In genomic region chr15:74631408-74631807, GRCh38 we compare ENCODE assay signal across 15 cellular contexts. TPM values are rescaled to one million over a fixed set of nuclear protein-coding genes. Genes with fewer than 3 reads are reported as not detected.
DNase-seq lines count a peak whose midpoint lies in the region; ATAC-seq and TF ChIP-seq lines count a peak whose summit lies in the region.
"Had no signal": no experiment of that assay in that cellular context is flagged by ENCODE, and none has a peak within 500 bp of the region (broad histone marks: within the 10 kb centered on the region; RNA-seq: fewer than 3 reads in every experiment).

No MANE protein-coding gene starts in this region.

- TF ChIP-seq CTCF in A673 (conservative IDR thresholded peaks at IDR 0.05; ENCODE audit: low read depth, low read length) (no peak), H9 (conservative IDR thresholded peaks at IDR 0.05) (no peak), WTC11 (IDR thresholded peaks at IDR 0.05) (no peak), upper lobe of right lung (IDR thresholded peaks at IDR 0.05) (no peak)

- H3K9me3 Mint-ChIP-seq in H9 (no peaks in the 10 kb centered on the region), WTC11 (no peaks in the 10 kb centered on the region), memory B cell (no peaks in the 10 kb centered on the region)
- H3K9me3 Mint-ChIP-seq: CD8-positive, alpha-beta memory T cell had no signal

- no peak for DNase-seq in A673 (ENCODE audit: low spot score)
- peak; percentile 20 for DNase-seq in H9
- DNase-seq in WTC11 (ENCODE audit: low spot score): no peak
- DNase-seq in memory B cell (ENCODE audit: low spot score in 2 of 2): no peak
- no peak for DNase-seq in activated gamma-delta T cell treated with Interleukin-2 at 50 U/mL for 16 hours
- no peak for DNase-seq in T-helper 9 cell
- no peak for DNase-seq in upper lobe of right lung
- DNase-seq: NCI-H2107, NCI-H510A had no signal

- no peaks in the 10 kb centered on the region for H3K23me2 ChIP-seq in H9 (ENCODE audit: insufficient read length, low read depth, low read length, poor library complexity, severe bottlenecking)

- POLR2A ChIA-PET in A673 (lab: Charles Lee; ENCODE audit: low non-redundant PET) (no interaction called here), WTC11 (lab: Charles Lee) (interaction anchor here (0.6 to 1.1 kb wide), 3 partner anchors 129 to 960 kb away, joined by 3 read pairs; no protein-coding TSS in a partner anchor)

- H3K4me3 ChIP-seq in A673 (ENCODE audit: low read depth, low read length, poor library complexity, severe bottlenecking): no peak overlapping the region
- no peak overlapping the region for H3K4me3 ChIP-seq in upper lobe of right lung
- H3K4me3 ChIP-seq: ascending aorta, lung, ovary, thoracic aorta had no signal

- H4K91ac ChIP-seq in H9 (ENCODE audit: insufficient read length, low read depth, low read length): no peak overlapping the region

- H3K79me1 ChIP-seq in H9 (ENCODE audit: insufficient read depth, low read depth, low read length, poor library complexity, severe bottlenecking): no peaks in the 10 kb centered on the region

- H3K36me3 Mint-ChIP-seq in H9 (ENCODE audit: insufficient read depth in 1 of 3, low read depth in 3 of 3) (peaks cover 23 to 63% (median 51%) of the 10 kb centered on the region in 3 experiments; a peak in 6 of 7 replicates), WTC11 (peaks cover 48% of the 10 kb centered on the region), memory B cell (peaks cover 33% of the 10 kb centered on the region)

- H3K56ac ChIP-seq in H9 (ENCODE audit: insufficient read length, low read depth, low read length): no peak overlapping the region

- H3K9ac ChIP-seq in H9 (ENCODE audit: extremely low read depth, insufficient read length, low read length): no peak overlapping the region

- H3K27ac ChIP-seq in A673 (ENCODE audit: low read depth, low read length, poor library complexity, severe bottlenecking) (peak overlapping the region; percentile 16), H9 (ENCODE audit: insufficient read length, low read depth, low read length) (no peak overlapping the region), upper lobe of right lung (no peak overlapping the region)
- H3K27ac ChIP-seq: ascending aorta, ovary, thoracic aorta had no signal

- no peak overlapping the region for H3T11ph ChIP-seq in H9 (ENCODE audit: low read length)

- H3K4ac ChIP-seq in H9 (ENCODE audit: low read depth, low read length): no peak overlapping the region

- H3K27ac Mint-ChIP-seq in H9: no peak overlapping the region
- no peak overlapping the region for H3K27ac Mint-ChIP-seq in WTC11
- peak overlapping the region; percentile 28 for H3K27ac Mint-ChIP-seq in memory B cell

- no peak overlapping the region for H4K5ac ChIP-seq in H9 (ENCODE audit: insufficient read length, low read depth, low read length)

- H3K27me3 ChIP-seq in A673 (replicated peaks; ENCODE audit: insufficient read depth, low read depth, low read length, poor library complexity): no peaks in the 10 kb centered on the region
- no peaks in the 10 kb centered on the region for H3K27me3 ChIP-seq in H9 (ENCODE audit: insufficient read depth, low read length)
- no peaks in the 10 kb centered on the region for H3K27me3 ChIP-seq in upper lobe of right lung
- H3K27me3 ChIP-seq: ascending aorta, ovary had no signal

- intact Hi-C loops in A673 (cut with micrococcal nuclease; ENCODE audit: unreplicated experiment) (no loop called here), upper lobe of right lung (cut with DNase I) (no loop called here)

- H2BK15ac ChIP-seq in H9 (ENCODE audit: low read depth, low read length): no peak overlapping the region

- H3K4me3 Mint-ChIP-seq in H9: no peak overlapping the region
- no peak overlapping the region for H3K4me3 Mint-ChIP-seq in WTC11
- H3K4me3 Mint-ChIP-seq in memory B cell: no peak overlapping the region

- H3K4me1 ChIP-seq in A673 (ENCODE audit: insufficient read depth, low read length, poor library complexity, severe bottlenecking) (no peaks in the 10 kb centered on the region), H9 (ENCODE audit: insufficient read depth, low read length) (no peaks in the 10 kb centered on the region), upper lobe of right lung (no peaks in the 10 kb centered on the region)
- H3K4me1 ChIP-seq: ascending aorta had no signal

- H3K36me3 ChIP-seq in A673 (ENCODE audit: insufficient read depth, low read length, poor library complexity, severe bottlenecking): peaks cover 82% of the 10 kb centered on the region
- peaks cover 98% of the 10 kb centered on the region for H3K36me3 ChIP-seq in upper lobe of right lung
- H3K36me3 ChIP-seq: ovary had no signal

- CTCF ChIA-PET in A673 (lab: Charles Lee) (interaction anchor here (0.6 to 9.0 kb wide), 4 partner anchors 11 to 243 kb away, joined by 3 to 119 read pairs (median 6); no protein-coding TSS in a partner anchor), WTC11 (lab: Charles Lee) (interaction anchor here (0.5 to 14.6 kb wide), 49 partner anchors 8 to 641 kb away, joined by 3 to 409 read pairs (median 4); partner anchors contain the start of genes ARID3B, CLK3, CSK and CYP1A1)

- H2BK20ac ChIP-seq in H9 (ENCODE audit: low read depth, low read length, poor library complexity, severe bottlenecking): no peak overlapping the region

- no peaks in the 10 kb centered on the region for H4K20me1 ChIP-seq in H9 (ENCODE audit: control insufficient read depth, insufficient read depth, insufficient read length)

- H3K79me2 ChIP-seq in H9 (ENCODE audit: insufficient read depth, low read length): no peaks in the 10 kb centered on the region

- H3K23ac ChIP-seq in H9 (ENCODE audit: insufficient read length, low read depth, low read length): no peak overlapping the region

- no peak overlapping the region for H2AK5ac ChIP-seq in H9 (ENCODE audit: insufficient read length, low read length)

- H3K4me1 Mint-ChIP-seq in H9 (no peaks in the 10 kb centered on the region), WTC11 (no peaks in the 10 kb centered on the region), memory B cell (peaks cover 40% of the 10 kb centered on the region)

- no peak overlapping the region for H3K14ac ChIP-seq in H9 (ENCODE audit: insufficient read depth, low read length)

- ATAC-seq in WTC11 (no peak), memory B cell (ENCODE audit: low read depth) (no peak), GM21786 (IDR thresholded peaks at IDR 0.05; ENCODE audit: unreplicated experiment) (no peak), upper lobe of right lung (no peak)

- H3K9me3 ChIP-seq in A673 (ENCODE audit: low read depth, low read length, poor library complexity, severe bottlenecking): no peaks in the 10 kb centered on the region
- no peaks in the 10 kb centered on the region for H3K9me3 ChIP-seq in H9 (ENCODE audit: control insufficient read depth, low read depth, low read length)
- no peaks in the 10 kb centered on the region for H3K9me3 ChIP-seq in upper lobe of right lung
- H3K9me3 ChIP-seq: ascending aorta, ovary, thoracic aorta had no signal

- H3K18ac ChIP-seq in H9 (ENCODE audit: insufficient read length, low read depth, low read length): no peak overlapping the region

- H3K4me2 ChIP-seq in H9 (ENCODE audit: insufficient read depth, insufficient read length, low read length): no peak overlapping the region

- H2BK12ac ChIP-seq in H9 (ENCODE audit: insufficient read length, low read depth, low read length): no peak overlapping the region

- no peak overlapping the region for H2BK120ac ChIP-seq in H9 (ENCODE audit: low read depth, low read length, poor library complexity, severe bottlenecking)

- BruUV-seq in A673 (replicated peaks; lab: Mats Ljungman, UMichigan): no TSS peak

- no peak overlapping the region for H4K8ac ChIP-seq in H9 (replicated peaks; ENCODE audit: insufficient read length, low read depth, low read length)

- no CpG with 5 or more reads among the region's 3 CpGs for WGBS in H9 (ENCODE audit: extremely low coverage, insufficient read length, low lambda C conversion rate)

- H2BK5ac ChIP-seq in H9 (ENCODE audit: insufficient read length, low read length): no peak overlapping the region

- H3K27me3 Mint-ChIP-seq in H9 (ENCODE audit: low read depth) (no peaks in the 10 kb centered on the region; the same call in 1 of the 2 replicates), WTC11 (ENCODE audit: low read depth) (no peaks in the 10 kb centered on the region), memory B cell (no peaks in the 10 kb centered on the region)
- H3K27me3 Mint-ChIP-seq: CD8-positive, alpha-beta memory T cell had no signal

- no peak overlapping the region for H2AFZ ChIP-seq in H9 (ENCODE audit: low read length)

TF ChIP-seq in WTC11, 78 proteins besides CTCF, POLR2A, EP300 and RAD21:
- TF ChIP-seq TP53 (CRISPR knock-in tag; IDR thresholded peaks at IDR 0.05) (no peak), GABPB1 (CRISPR knock-in tag; IDR thresholded peaks at IDR 0.05) (peak; percentile 87)
TF ChIP-seq in WTC11: peak in this region for 1.

RNA-seq across cellular contexts. Expression of gene CLK3, which starts 15.8 kb away (rescaled TPM):
- total RNA-seq in A673 (2021): 66.8 and 75.5 TPM in 2 replicates
- 40.8 and 41.0 TPM in 2 replicates for total RNA-seq in H9 (2021)
- total RNA-seq in WTC11 (2021): 45.2 to 48.1 TPM (median 46.3 TPM) in 3 replicates
- total RNA-seq in upper lobe of right lung: 72.9 TPM
